11 cellular contexts compared by ENCODE assay signal in genomic region chr6:72363844-72364740, GRCh38.
DNase-seq lines count a peak whose midpoint lies in the region; ATAC-seq lines count a peak whose summit lies in the region.
"Had no signal": no experiment of that assay in that cellular context is flagged by ENCODE, and none has a peak within 500 bp of the region (broad histone marks: within the 10 kb centered on the region; RNA-seq: fewer than 3 reads in every experiment).

No MANE protein-coding gene starts in this region.

- H3K4me3 Mint-ChIP-seq in stimulated activated naive B cell treated with anti-CD40 and anti-IgM and Interleukin-4, amounts not matched to agents 10 μg/mL and 1 μg/mL and 100 μg/mL, for 72 hours, result no peak overlapping the region
- H3K4me3 Mint-ChIP-seq: activated B cell treated with CpG ODN at 0.5 μM for 24 hours; activated naive CD8-positive, alpha-beta T cell; nephron progenitor cell had no signal

- H3K27ac Mint-ChIP-seq in stimulated activated naive B cell treated with anti-CD40 and anti-IgM and Interleukin-4, amounts not matched to agents 10 μg/mL and 1 μg/mL and 100 μg/mL, for 72 hours, result no peak overlapping the region
- H3K27ac Mint-ChIP-seq: activated B cell treated with CpG ODN at 0.5 μM for 24 hours; activated naive CD8-positive, alpha-beta T cell; nephron progenitor cell had no signal

- peak; percentile 14 for DNase-seq in Ammon's horn (ENCODE audit: low spot score)
- DNase-seq in NCI-H226, result peak; percentile 99
- peak; percentile 83 for DNase-seq in dermis blood vessel endothelial cell
- DNase-seq in myocyte (ENCODE audit: low read depth), result peak; percentile 92
- DNase-seq in ecto neural progenitor cell (ENCODE audit: low spot score), result no peak
- DNase-seq in NCI-H345 (lab: John Stamatoyannopoulos, UW), result no peak
- DNase-seq in stimulated activated naive B cell treated with anti-CD40 and anti-IgM and Interleukin-4, amounts not matched to agents 10 μg/mL and 1 μg/mL and 100 μg/mL, for 72 hours, result no peak
- DNase-seq: activated B cell treated with CpG ODN at 0.5 μM for 24 hours, nephron progenitor cell had no signal

- H3K36me3 Mint-ChIP-seq in stimulated activated naive B cell treated with anti-CD40 and anti-IgM and Interleukin-4, amounts not matched to agents 10 μg/mL and 1 μg/mL and 100 μg/mL, for 72 hours, result no peaks in the 10 kb centered on the region
- H3K36me3 Mint-ChIP-seq: activated naive CD8-positive, alpha-beta T cell had no signal

- H3K9me3 Mint-ChIP-seq in stimulated activated naive B cell treated with anti-CD40 and anti-IgM and Interleukin-4, amounts not matched to agents 10 μg/mL and 1 μg/mL and 100 μg/mL, for 72 hours, result no peaks in the 10 kb centered on the region
- H3K9me3 Mint-ChIP-seq: activated B cell treated with CpG ODN at 0.5 μM for 24 hours, nephron progenitor cell had no signal

- peaks cover 4 to 26% of the 10 kb centered on the region in 2 donors for H3K27me3 Mint-ChIP-seq in stimulated activated naive B cell treated with anti-CD40 and anti-IgM and Interleukin-4, amounts not matched to agents 10 μg/mL and 1 μg/mL and 100 μg/mL, for 72 hours
- H3K27me3 Mint-ChIP-seq: activated B cell treated with CpG ODN at 0.5 μM for 24 hours had no signal

- H3K4me1 Mint-ChIP-seq in stimulated activated naive B cell treated with anti-CD40 and anti-IgM and Interleukin-4, amounts not matched to agents 10 μg/mL and 1 μg/mL and 100 μg/mL, for 72 hours, result peaks cover 0 to 2% of the 10 kb centered on the region in 2 donors

- no peak for ATAC-seq in GM21528 (IDR thresholded peaks at IDR 0.05; ENCODE audit: low FRiP score, unreplicated experiment)
- no peak for ATAC-seq in stimulated activated naive B cell treated with anti-CD40 and anti-IgM and Interleukin-4, amounts not matched to agents 10 μg/mL and 1 μg/mL and 100 μg/mL, for 72 hours (replicated peaks)

Comparison
In these comparisons a context has a peak if more than half of its experiments do, and no peak if none do; other contexts are left out.
1. DNase-seq: peak in Ammon's horn (single experiment), NCI-H226 (single experiment), dermis blood vessel endothelial cell (single experiment) and myocyte (single experiment); none in ecto neural progenitor cell (single experiment), NCI-H345 (single experiment) and stimulated activated naive B cell treated with anti-CD40 and anti-IgM and Interleukin-4, amounts not matched to agents 10 μg/mL and 1 μg/mL and 100 μg/mL, for 72 hours (single experiment).